Comparison of ENCODE assay signal across 8 cellular contexts in genomic region chr17:77141846-77142449, GRCh38. TPM values are rescaled to one million over a fixed set of nuclear protein-coding genes. Genes with fewer than 3 reads are reported as not detected.
DNase-seq lines count a peak whose midpoint lies in the region; ATAC-seq lines count a peak whose summit lies in the region.

No MANE protein-coding gene starts in this region.

- H3K9me3 Mint-ChIP-seq in T-helper 1 cell treated with Interleukin-12 subunit alpha and Interleukin-12 subunit beta and Interleukin-4 antibody, amounts not matched to agents 30 μg/mL and 1 μg/mL, for 36 hours = peaks cover 19% of the 10 kb centered on the region
- peaks cover 0 to 10% of the 10 kb centered on the region in 2 donors for H3K9me3 Mint-ChIP-seq in activated naive CD4-positive, alpha-beta T cell treated with anti-CD3 and anti-CD28 coated beads, Interleukin-2, amount 50 U/mL, for 72 hours
- peaks cover 0 to 11% (median 2%) of the 10 kb centered on the region in 6 donors for H3K9me3 Mint-ChIP-seq in immature natural killer cell

- peaks cover 65% of the 10 kb centered on the region for H3K4me1 Mint-ChIP-seq in T-helper 1 cell treated with Interleukin-12 subunit alpha and Interleukin-12 subunit beta and Interleukin-4 antibody, amounts not matched to agents 30 μg/mL and 1 μg/mL, for 36 hours (ENCODE audit: low read depth)
- peaks cover 67 to 68% of the 10 kb centered on the region in 2 donors for H3K4me1 Mint-ChIP-seq in immature natural killer cell

- DNase-seq in T-helper 1 cell = no peak
- DNase-seq in activated naive CD4-positive, alpha-beta T cell treated with anti-CD3 and anti-CD28 coated beads, Interleukin-2, amount 50 U/mL, for 72 hours (ENCODE audit: low spot score in 2 of 2) = no peak
- DNase-seq in immature natural killer cell = no peak
- DNase-seq in substantia nigra (lab: John Stamatoyannopoulos, UW) = no peak
- DNase-seq in RKO (ENCODE audit: low spot score) = no peak

- peak overlapping the region; percentile 88 for H3K4me3 Mint-ChIP-seq in T-helper 1 cell treated with Interleukin-12 subunit alpha and Interleukin-12 subunit beta and Interleukin-4 antibody, amounts not matched to agents 30 μg/mL and 1 μg/mL, for 36 hours
- H3K4me3 Mint-ChIP-seq in immature natural killer cell = peak overlapping the region; percentile 88 to 94 (median 90)

- peaks cover 55% of the 10 kb centered on the region for H3K36me3 Mint-ChIP-seq in T-helper 1 cell treated with Interleukin-12 subunit alpha and Interleukin-12 subunit beta and Interleukin-4 antibody, amounts not matched to agents 30 μg/mL and 1 μg/mL, for 36 hours (ENCODE audit: low read depth)
- peaks cover 4 to 47% of the 10 kb centered on the region in 2 donors for H3K36me3 Mint-ChIP-seq in activated naive CD4-positive, alpha-beta T cell treated with anti-CD3 and anti-CD28 coated beads, Interleukin-2, amount 50 U/mL, for 72 hours
- peaks cover 2 to 17% (median 17%) of the 10 kb centered on the region in 3 donors for H3K36me3 Mint-ChIP-seq in immature natural killer cell

- H3K27ac Mint-ChIP-seq in T-helper 1 cell treated with Interleukin-12 subunit alpha and Interleukin-12 subunit beta and Interleukin-4 antibody, amounts not matched to agents 30 μg/mL and 1 μg/mL, for 36 hours = peak overlapping the region; percentile 89
- H3K27ac Mint-ChIP-seq in activated naive CD4-positive, alpha-beta T cell treated with anti-CD3 and anti-CD28 coated beads, Interleukin-2, amount 50 U/mL, for 72 hours = peak overlapping the region; percentile 87 to 96
- H3K27ac Mint-ChIP-seq in immature natural killer cell = peak overlapping the region; percentile 73 to 97 (median 92)

- H3K27ac ChIP-seq in substantia nigra (ENCODE audit: low read depth, low read length, poor library complexity, severe bottlenecking) = peak overlapping the region; percentile 90

- ATAC-seq in activated naive CD4-positive, alpha-beta T cell treated with anti-CD3 and anti-CD28 coated beads, Interleukin-2, amount 50 U/mL, for 72 hours = no peak
- ATAC-seq in GM19395 (IDR thresholded peaks at IDR 0.05; ENCODE audit: unreplicated experiment) = no peak
- no peak for ATAC-seq in GM21825 (IDR thresholded peaks at IDR 0.05; ENCODE audit: unreplicated experiment)

- no peaks in the 10 kb centered on the region for H3K27me3 Mint-ChIP-seq in T-helper 1 cell treated with Interleukin-12 subunit alpha and Interleukin-12 subunit beta and Interleukin-4 antibody, amounts not matched to agents 30 μg/mL and 1 μg/mL, for 36 hours (ENCODE audit: low read depth)
- peaks cover 13 to 18% (median 16%) of the 10 kb centered on the region in 3 donors for H3K27me3 Mint-ChIP-seq in immature natural killer cell (ENCODE audit: low read depth in 3 of 3)

RNA-seq across cellular contexts. Expression of gene SEC14L1, which starts 1.2 kb away (rescaled TPM):
- 100 to 1,000 TPM in 1 of 2 donors, 10 to 100 TPM in 1; 53.4 to 103 TPM for total RNA-seq in activated naive CD4-positive, alpha-beta T cell treated with anti-CD3 and anti-CD28 coated beads, Interleukin-2, amount 50 U/mL, for 72 hours
- 10 to 100 TPM; 14.8 to 25.6 (median 19.4) TPM for polyA plus RNA-seq in immature natural killer cell
